ENCODE assay signal across 8 cellular contexts in the genomic region with DNA sequence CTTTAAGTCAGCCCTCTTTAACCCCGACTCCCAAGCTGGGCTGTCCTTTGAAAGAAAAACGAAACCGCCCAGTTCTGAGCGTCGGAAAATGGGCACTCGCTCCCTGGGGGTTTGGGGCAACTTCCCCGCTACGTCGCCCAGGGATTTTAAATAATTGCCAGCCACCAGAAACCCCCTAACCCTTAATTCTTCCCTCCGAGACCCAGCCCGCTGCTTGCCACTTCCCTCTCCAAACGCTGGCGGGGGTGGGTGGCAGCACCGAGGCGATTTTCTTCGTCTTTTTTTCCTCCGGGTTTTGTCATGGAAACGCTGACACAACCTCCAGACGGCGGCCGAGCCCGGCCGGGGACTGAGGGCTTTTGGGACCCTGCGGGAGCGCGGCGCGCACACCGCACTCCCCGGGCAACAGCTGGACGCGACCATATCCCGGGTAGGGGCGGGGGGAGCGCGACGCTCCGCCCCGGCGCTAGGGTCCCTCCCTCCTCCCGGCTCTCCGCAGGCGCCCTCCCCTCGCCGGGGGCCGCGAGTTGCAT. TPM values are rescaled to one million over a fixed set of nuclear protein-coding genes. Genes with fewer than 3 reads are reported as not detected.
A peak's percentile ranks its signal among the peaks of the same experiment; 100 is the strongest.
DNase-seq lines count a peak whose midpoint lies in the region; ATAC-seq and TF ChIP-seq lines count a peak whose summit lies in the region.

A gene (plus strand): TSS at position 532 of the 533 bp plus-strand sequence.

- ATAC-seq in CD4-positive, CD25-positive, alpha-beta regulatory T cell (ENCODE audit: low read depth in 2 of 2) = peak; percentile 64 to 73
- peak; percentile 76 for ATAC-seq in GM19452 (IDR thresholded peaks at IDR 0.05; ENCODE audit: unreplicated experiment)
- peak; percentile 75 for ATAC-seq in activated CD8-positive, alpha-beta memory T cell treated with anti-CD3 and anti-CD28 coated beads, Interleukin-2, amount 10 ng/mL, durations not matched to agents 7 days and 5 days

- H3K27ac Mint-ChIP-seq in CD4-positive, CD25-positive, alpha-beta regulatory T cell = peak within 1 kb of the TSS; percentile 92 to 99 (median 97)
- H3K27ac Mint-ChIP-seq in activated CD8-positive, alpha-beta memory T cell treated with anti-CD3 and anti-CD28 coated beads, Interleukin-2, amount 10 ng/mL, durations not matched to agents 7 days and 5 days = peak within 1 kb of the TSS; percentile 96
- H3K27ac Mint-ChIP-seq in endodermal cell = peak within 1 kb of the TSS; percentile 94

- H3K27me3 ChIP-seq in CD4-positive, CD25-positive, alpha-beta regulatory T cell (ENCODE audit: control insufficient read depth, insufficient read depth, low read length) = no peaks in the 10 kb centered on the region
- H3K27me3 ChIP-seq in HL-60 (ENCODE audit: insufficient read depth, poor library complexity, severe bottlenecking) (no peaks in the 10 kb centered on the region), NT2/D1 (ENCODE audit: insufficient read depth, insufficient read length) (peaks cover 27% of the 10 kb centered on the region), endodermal cell (ENCODE audit: control insufficient read depth, insufficient read depth, low read length, poor library complexity, severe bottlenecking) (no peaks in the 10 kb centered on the region), mesendoderm (ENCODE audit: insufficient read depth, low read length, poor library complexity) (no peaks in the 10 kb centered on the region)

- no peak within 1 kb of the TSS for H2BK5ac ChIP-seq in mesendoderm (ENCODE audit: low read length)

- peak within 1 kb of the TSS; percentile 88 for H3K27ac ChIP-seq in CD4-positive, CD25-positive, alpha-beta regulatory T cell (ENCODE audit: insufficient read depth, low read length, poor library complexity, severe bottlenecking)
- H3K27ac ChIP-seq in HL-60 (replicated peaks) (peak within 1 kb of the TSS; percentile 92), endodermal cell (ENCODE audit: low read depth, low read length) (peak within 1 kb of the TSS; percentile 55), mesendoderm (ENCODE audit: low read depth, low read length) (peak within 1 kb of the TSS; percentile 81)

- no peak within 1 kb of the TSS for H2BK120ac ChIP-seq in mesendoderm (ENCODE audit: low read depth, low read length)

- H3K9me3 ChIP-seq in CD4-positive, CD25-positive, alpha-beta regulatory T cell (ENCODE audit: control insufficient read depth in 2 of 2, low read length in 2 of 2) = no peaks in the 10 kb centered on the region
- H3K9me3 ChIP-seq in NT2/D1 (ENCODE audit: insufficient read depth, low read length) = no peaks in the 10 kb centered on the region
- H3K9me3 ChIP-seq in endodermal cell (ENCODE audit: control insufficient read depth, low read length) = no peaks in the 10 kb centered on the region

- H4K8ac ChIP-seq in mesendoderm (ENCODE audit: low read depth, low read length) = no peak within 1 kb of the TSS

- H3K27me3 Mint-ChIP-seq in CD4-positive, CD25-positive, alpha-beta regulatory T cell = no peaks in the 10 kb centered on the region
- H3K27me3 Mint-ChIP-seq in activated CD8-positive, alpha-beta memory T cell treated with anti-CD3 and anti-CD28 coated beads, Interleukin-2, amount 10 ng/mL, durations not matched to agents 7 days and 5 days = no peaks in the 10 kb centered on the region
- H3K27me3 Mint-ChIP-seq in endodermal cell (ENCODE audit: insufficient read depth) = peaks cover 36% of the 10 kb centered on the region

- peak within 1 kb of the TSS; percentile 92 to 100 (median 98) for H3K4me3 Mint-ChIP-seq in CD4-positive, CD25-positive, alpha-beta regulatory T cell
- H3K4me3 Mint-ChIP-seq in activated CD8-positive, alpha-beta memory T cell treated with anti-CD3 and anti-CD28 coated beads, Interleukin-2, amount 10 ng/mL, durations not matched to agents 7 days and 5 days = peak within 1 kb of the TSS; percentile 89
- peak within 1 kb of the TSS; percentile 91 for H3K4me3 Mint-ChIP-seq in endodermal cell

- H3K9ac ChIP-seq in NT2/D1 (ENCODE audit: insufficient read length, low read depth) (peak within 1 kb of the TSS; percentile 94), endodermal cell (ENCODE audit: extremely low read depth, low read length, poor library complexity, severe bottlenecking) (peak within 1 kb of the TSS; percentile 81), mesendoderm (ENCODE audit: low read length) (peak within 1 kb of the TSS; percentile 80)

- no peaks in the 10 kb centered on the region for H3K36me3 ChIP-seq in CD4-positive, CD25-positive, alpha-beta regulatory T cell (ENCODE audit: control insufficient read depth, insufficient read depth, low read length)
- H3K36me3 ChIP-seq in NT2/D1 (ENCODE audit: insufficient read depth, insufficient read length, low read length) = no peaks in the 10 kb centered on the region
- no peaks in the 10 kb centered on the region for H3K36me3 ChIP-seq in endodermal cell (ENCODE audit: control insufficient read depth, insufficient read depth, low read length)
- H3K36me3 ChIP-seq in mesendoderm (ENCODE audit: control insufficient read depth, insufficient read depth, low read length) = no peaks in the 10 kb centered on the region

- H3K56ac ChIP-seq in mesendoderm (ENCODE audit: low read length) = peak within 1 kb of the TSS; percentile 90

- peak within 1 kb of the TSS; percentile 90 for H3K4me2 ChIP-seq in mesendoderm (ENCODE audit: low read length)

- H3K4me1 ChIP-seq in CD4-positive, CD25-positive, alpha-beta regulatory T cell (ENCODE audit: control insufficient read depth, insufficient read depth, low read length, poor library complexity, severe bottlenecking) = peaks cover 40% of the 10 kb centered on the region
- H3K4me1 ChIP-seq in NT2/D1 (ENCODE audit: insufficient read depth, insufficient read length) (peaks cover 5% of the 10 kb centered on the region), endodermal cell (ENCODE audit: control insufficient read depth, insufficient read depth, low read length) (peaks cover 15% of the 10 kb centered on the region), mesendoderm (ENCODE audit: control insufficient read depth, low read depth, low read length) (peaks cover 5% of the 10 kb centered on the region)

- peaks cover 2% of the 10 kb centered on the region for H3K79me1 ChIP-seq in mesendoderm (ENCODE audit: low read length)

- no peak within 1 kb of the TSS for H2BK15ac ChIP-seq in mesendoderm (replicated peaks; ENCODE audit: low read depth)

- TF ChIP-seq CTCF in HL-60 (IDR thresholded peaks at IDR 0.05; ENCODE audit: insufficient read depth, low read length) = no peak
- TF ChIP-seq CTCF in endodermal cell (conservative IDR thresholded peaks at IDR 0.05) = peak; percentile 59

- peaks cover 0 to 2% (median 0%) of the 10 kb centered on the region in 7 donors for H3K9me3 Mint-ChIP-seq in CD4-positive, CD25-positive, alpha-beta regulatory T cell
- no peaks in the 10 kb centered on the region for H3K9me3 Mint-ChIP-seq in activated CD8-positive, alpha-beta memory T cell treated with anti-CD3 and anti-CD28 coated beads, Interleukin-2, amount 10 ng/mL, durations not matched to agents 7 days and 5 days (ENCODE audit: low read depth)
- H3K9me3 Mint-ChIP-seq in endodermal cell = no peaks in the 10 kb centered on the region

- H2AK5ac ChIP-seq in mesendoderm (ENCODE audit: low read length) = no peak within 1 kb of the TSS

- peak within 1 kb of the TSS; percentile 92 for H3K23ac ChIP-seq in mesendoderm (ENCODE audit: low read length)

- H3K79me2 ChIP-seq in mesendoderm (ENCODE audit: control insufficient read depth, insufficient read depth, low read length) = no peaks in the 10 kb centered on the region

- no peak within 1 kb of the TSS for H3K4ac ChIP-seq in mesendoderm (ENCODE audit: low read depth, low read length)

- peak; percentile 67 to 88 (median 72) for DNase-seq in CD4-positive, CD25-positive, alpha-beta regulatory T cell
- DNase-seq in HL-60 (ENCODE audit: low read depth in 1 of 2, low spot score in 1 of 2) (peak; percentile 76 to 90), NT2/D1 (ENCODE audit: low read depth, low spot score) (peak; percentile 92), endodermal cell (peak; percentile 98), mesendoderm (peak; percentile 97)
- DNase-seq in activated CD8-positive, alpha-beta memory T cell treated with anti-CD3 and anti-CD28 coated beads, Interleukin-2, amount 10 ng/mL, durations not matched to agents 7 days and 5 days = peak; percentile 85
- peak; percentile 65 for DNase-seq in stimulated activated CD8-positive, alpha-beta memory T cell treated with anti-CD3 and anti-CD28 coated beads, Interleukin-12 subunit alpha, Interleukin-12 subunit beta, amount 100 ng/mL, for 4 hours (ENCODE audit: low read depth)

- H3K4me3 ChIP-seq in CD4-positive, CD25-positive, alpha-beta regulatory T cell (ENCODE audit: low read depth, low read length) = peak within 1 kb of the TSS; percentile 97
- H3K4me3 ChIP-seq in HL-60 (replicated peaks; ENCODE audit: insufficient read depth, low read length) = peak within 1 kb of the TSS; percentile 89
- peak within 1 kb of the TSS; percentile 84 for H3K4me3 ChIP-seq in NT2/D1 (ENCODE audit: insufficient read length, low read depth)
- peak within 1 kb of the TSS; percentile 90 for H3K4me3 ChIP-seq in endodermal cell (ENCODE audit: low read length)
- H3K4me3 ChIP-seq in mesendoderm (ENCODE audit: low read length) = peak within 1 kb of the TSS; percentile 86

- H4K5ac ChIP-seq in mesendoderm (ENCODE audit: low read length) = no peak within 1 kb of the TSS

- peak within 1 kb of the TSS; percentile 70 for H3K18ac ChIP-seq in mesendoderm (ENCODE audit: low read length)

- 0% methylated on average over 21 to 47 of the region's 47 CpGs for WGBS in endodermal cell (ENCODE audit: insufficient coverage in 1 of 2, insufficient read length in 1 of 2), 2 experiments
- WGBS in mesendoderm (ENCODE audit: extremely low coverage, insufficient coverage, low lambda C conversion rate) = no CpG with 5 or more reads among the region's 47 CpGs

- H3K36me3 Mint-ChIP-seq in CD4-positive, CD25-positive, alpha-beta regulatory T cell = peaks cover 3% of the 10 kb centered on the region
- peaks cover 24% of the 10 kb centered on the region for H3K36me3 Mint-ChIP-seq in activated CD8-positive, alpha-beta memory T cell treated with anti-CD3 and anti-CD28 coated beads, Interleukin-2, amount 10 ng/mL, durations not matched to agents 7 days and 5 days
- H3K36me3 Mint-ChIP-seq in endodermal cell (ENCODE audit: low read depth) = no peaks in the 10 kb centered on the region

- peaks cover 15 to 42% (median 33%) of the 10 kb centered on the region in 4 donors for H3K4me1 Mint-ChIP-seq in CD4-positive, CD25-positive, alpha-beta regulatory T cell
- peaks cover 26% of the 10 kb centered on the region for H3K4me1 Mint-ChIP-seq in activated CD8-positive, alpha-beta memory T cell treated with anti-CD3 and anti-CD28 coated beads, Interleukin-2, amount 10 ng/mL, durations not matched to agents 7 days and 5 days
- peaks cover 40% of the 10 kb centered on the region for H3K4me1 Mint-ChIP-seq in endodermal cell

- CTCF ChIA-PET in activated CD8-positive, alpha-beta memory T cell treated with anti-CD3 and anti-CD28 coated beads, Interleukin-2, amount 10 ng/mL, durations not matched to agents 7 days and 5 days (lab: Charles Lee) = interaction anchor here (1.0 to 6.0 kb wide), 15 partner anchors 12 to 231 kb away, joined by 3 to 46 read pairs (median 5); no protein-coding TSS in a partner anchor

RNA-seq across cellular contexts. Expression of the gene that starts here (rescaled TPM):
- 192 TPM for total RNA-seq in CD4-positive, CD25-positive, alpha-beta regulatory T cell
- 100 to 1,000 TPM in 2 of 4 donors, 10 to 100 TPM in 2; 70.2 to 114 (median 99.5) TPM for polyA plus RNA-seq in CD4-positive, CD25-positive, alpha-beta regulatory T cell
- 100 to 1,000 TPM; 123 to 141 TPM for total RNA-seq in activated CD8-positive, alpha-beta memory T cell treated with anti-CD3 and anti-CD28 coated beads, Interleukin-2, amount 10 ng/mL, durations not matched to agents 7 days and 5 days
- total RNA-seq in endodermal cell = 10 to 100 TPM; 30.7 to 36.2 TPM
- polyA plus RNA-seq in endodermal cell (2013, experiment 1 of 2) = 17.3 TPM
- polyA plus RNA-seq in endodermal cell (2013, experiment 2 of 2) = 17.2 TPM
- 5.2 TPM for polyA plus RNA-seq in mesendoderm (2013, experiment 1 of 2)
- polyA plus RNA-seq in mesendoderm (2013, experiment 2 of 2) = 5.9 TPM

Comparison
In these comparisons a context has a peak if more than half of its experiments do, and no peak if none do; other contexts are left out.
1. Peak in every context shown above with its lines: DNase-seq, ATAC-seq, H3K4me3 ChIP-seq and H3K27ac ChIP-seq.